In genomic region chr16:53558665-53559064, GRCh38 we compare ENCODE assay signal across 26 cellular contexts. TPM values are rescaled to one million over a fixed set of nuclear protein-coding genes. Genes with fewer than 3 reads are reported as not detected.
DNase-seq lines count a peak whose midpoint lies in the region; ATAC-seq and TF ChIP-seq lines count a peak whose summit lies in the region.
"Had no signal": no experiment of that assay in that cellular context is flagged by ENCODE, and none has a peak within 500 bp of the region (broad histone marks: within the 10 kb centered on the region; RNA-seq: fewer than 3 reads in every experiment).

No MANE protein-coding gene starts in this region.

- ATAC-seq in GM23338 (no peak), right cardiac atrium (peak; percentile 41 to 59), HG02870 (IDR thresholded peaks at IDR 0.05; ENCODE audit: unreplicated experiment) (no peak)
- no peak for ATAC-seq in stimulated activated effector memory CD8-positive, alpha-beta T cell treated with anti-CD3 and anti-CD28 coated beads, Interleukin-12 subunit alpha, Interleukin-12 subunit beta, amount 100 ng/mL, for 72 hours

- POLR2A ChIA-PET in activated CD4-positive, alpha-beta T cell treated with anti-CD3 and anti-CD28 coated beads, Interleukin-2, amount 10 ng/mL, durations not matched to agents 7 days and 5 days (lab: Charles Lee), result no interaction called here

- H3K79me2 ChIP-seq in GM23338 (replicated peaks; ENCODE audit: insufficient read depth), result no peaks in the 10 kb centered on the region

- H3K27me3 Mint-ChIP-seq in GM23338 (ENCODE audit: insufficient read depth, low read depth, poor library complexity), result peaks cover 7% of the 10 kb centered on the region
- H3K27me3 Mint-ChIP-seq in activated CD4-positive, alpha-beta T cell treated with anti-CD3 and anti-CD28 coated beads, Interleukin-2, amount 10 ng/mL, durations not matched to agents 7 days and 5 days, result no peaks in the 10 kb centered on the region
- H3K27me3 Mint-ChIP-seq: CD4-positive, alpha-beta memory T cell had no signal

- H3K27me3 ChIP-seq in GM23338 (ENCODE audit: insufficient read depth) (no peaks in the 10 kb centered on the region), right cardiac atrium (ENCODE audit: control insufficient read depth, insufficient read depth) (no peaks in the 10 kb centered on the region)

- no peak overlapping the region for H3K4me3 ChIP-seq in GM23338
- H3K4me3 ChIP-seq in right cardiac atrium (ENCODE audit: low read length), result no peak overlapping the region
- H3K4me3 ChIP-seq: HAP-1, SK-N-MC had no signal

- CTCF ChIA-PET in activated CD4-positive, alpha-beta T cell treated with anti-CD3 and anti-CD28 coated beads, Interleukin-2, amount 10 ng/mL, durations not matched to agents 7 days and 5 days (lab: Charles Lee), result interaction anchor here (0.6 to 0.9 kb wide), 2 partner anchors 9 to 151 kb away, joined by 3 to 6 read pairs; no protein-coding TSS in a partner anchor

- no peak for TF ChIP-seq CTCF in GM23338 (conservative IDR thresholded peaks at IDR 0.05; ENCODE audit: low read depth in 2 of 2)

- H2AFZ ChIP-seq in GM23338, result peak overlapping the region; percentile 74; the same call in 1 of the 2 replicates

- DNase-seq in GM23338 (ENCODE audit: low spot score), result no peak
- peak; percentile 33 for DNase-seq in NCI-H446 treated with DMSO at 0.1 percent for 48 hours (lab: John Stamatoyannopoulos, UW)
- DNase-seq in right cardiac atrium, result peak; percentile 36 to 75 (median 75)
- no peak for DNase-seq in stimulated activated effector memory CD8-positive, alpha-beta T cell treated with anti-CD3 and anti-CD28 coated beads, Interleukin-12 subunit alpha, Interleukin-12 subunit beta, amount 100 ng/mL, for 72 hours (ENCODE audit: low spot score in 2 of 2)
- DNase-seq in activated CD4-positive, alpha-beta T cell treated with anti-CD3 and anti-CD28 coated beads, Interleukin-2, amount 10 ng/mL, durations not matched to agents 7 days and 5 days, result no peak
- no peak for DNase-seq in NCI-H748 (lab: John Stamatoyannopoulos, UW; ENCODE audit: unreplicated experiment)
- DNase-seq: C1 segment of cervical spinal cord; CD4-positive, alpha-beta memory T cell; COR-L47; GOT3; HFFc6; MM.1S; NCI-H1048; NCI-H1417 treated with DMSO at 0.1 percent for 48 hours; NCI-H187; NCI-H2081 treated with DMSO at 0.1 percent for 48 hours; NCI-H2171; NCI-H226; NCI-H82; SIG-M5 had no signal

- peaks cover 9% of the 10 kb centered on the region for H3K4me1 ChIP-seq in GM23338 (ENCODE audit: insufficient read depth)
- H3K4me1 ChIP-seq in right cardiac atrium (ENCODE audit: control insufficient read depth, insufficient read depth, low read length), result no peaks in the 10 kb centered on the region

- no peaks in the 10 kb centered on the region for H3K36me3 ChIP-seq in GM23338 (ENCODE audit: insufficient read depth)
- H3K36me3 ChIP-seq: HAP-1 had no signal

- no peak overlapping the region for H3K4me3 Mint-ChIP-seq in GM23338
- H3K4me3 Mint-ChIP-seq in stimulated activated effector memory CD8-positive, alpha-beta T cell treated with anti-CD3 and anti-CD28 coated beads, Interleukin-12 subunit alpha, Interleukin-12 subunit beta, amount 100 ng/mL, for 72 hours, result no peak overlapping the region
- H3K4me3 Mint-ChIP-seq in activated CD4-positive, alpha-beta T cell treated with anti-CD3 and anti-CD28 coated beads, Interleukin-2, amount 10 ng/mL, durations not matched to agents 7 days and 5 days, result no peak overlapping the region
- H3K4me3 Mint-ChIP-seq: CD4-positive, alpha-beta memory T cell; HFFc6; IgD-negative memory B cell had no signal

- no peaks in the 10 kb centered on the region for H4K20me1 ChIP-seq in GM23338 (replicated peaks; ENCODE audit: insufficient read depth)

- WGBS in right cardiac atrium, result 61% methylated on average over 5 of the region's 5 CpGs

- H3K27ac ChIP-seq in GM23338 (ENCODE audit: low read depth), result no peak overlapping the region
- no peak overlapping the region for H3K27ac ChIP-seq in right cardiac atrium (ENCODE audit: low read length)
- H3K27ac ChIP-seq: KMS-11, RWPE1, SK-N-MC had no signal

- H3F3A ChIP-seq in GM23338 (replicated peaks; ENCODE audit: low read depth), result peaks cover 6% of the 10 kb centered on the region; the same call in 1 of the 2 replicates

- no peak overlapping the region for H3K4me2 ChIP-seq in GM23338
- H3K4me2 ChIP-seq: KMS-11 had no signal

- intact Hi-C loops in right cardiac atrium (cut with DNase I), result no loop called here

- no peak overlapping the region for H3K27ac Mint-ChIP-seq in GM23338
- H3K27ac Mint-ChIP-seq in stimulated activated effector memory CD8-positive, alpha-beta T cell treated with anti-CD3 and anti-CD28 coated beads, Interleukin-12 subunit alpha, Interleukin-12 subunit beta, amount 100 ng/mL, for 72 hours, result peak overlapping the region; percentile 67
- H3K27ac Mint-ChIP-seq in activated CD4-positive, alpha-beta T cell treated with anti-CD3 and anti-CD28 coated beads, Interleukin-2, amount 10 ng/mL, durations not matched to agents 7 days and 5 days, result no peak overlapping the region
- H3K27ac Mint-ChIP-seq: HFFc6, IgD-negative memory B cell had no signal

- H3K36me3 Mint-ChIP-seq in GM23338 (ENCODE audit: low read depth), result peaks cover 10% of the 10 kb centered on the region
- H3K36me3 Mint-ChIP-seq in stimulated activated effector memory CD8-positive, alpha-beta T cell treated with anti-CD3 and anti-CD28 coated beads, Interleukin-12 subunit alpha, Interleukin-12 subunit beta, amount 100 ng/mL, for 72 hours, result no peaks in the 10 kb centered on the region
- H3K36me3 Mint-ChIP-seq in activated CD4-positive, alpha-beta T cell treated with anti-CD3 and anti-CD28 coated beads, Interleukin-2, amount 10 ng/mL, durations not matched to agents 7 days and 5 days (ENCODE audit: low read depth), result no peaks in the 10 kb centered on the region
- H3K36me3 Mint-ChIP-seq: CD4-positive, alpha-beta memory T cell had no signal

- no peaks in the 10 kb centered on the region for H3K9me3 ChIP-seq in right cardiac atrium (ENCODE audit: control insufficient read depth, low read length)
- H3K9me3 ChIP-seq: HAP-1 had no signal

- peaks cover 36% of the 10 kb centered on the region for H3K4me1 Mint-ChIP-seq in GM23338
- H3K4me1 Mint-ChIP-seq in stimulated activated effector memory CD8-positive, alpha-beta T cell treated with anti-CD3 and anti-CD28 coated beads, Interleukin-12 subunit alpha, Interleukin-12 subunit beta, amount 100 ng/mL, for 72 hours, result no peaks in the 10 kb centered on the region
- H3K4me1 Mint-ChIP-seq in activated CD4-positive, alpha-beta T cell treated with anti-CD3 and anti-CD28 coated beads, Interleukin-2, amount 10 ng/mL, durations not matched to agents 7 days and 5 days, result no peaks in the 10 kb centered on the region
- H3K4me1 Mint-ChIP-seq: CD4-positive, alpha-beta memory T cell; IgD-negative memory B cell had no signal

- peaks cover 12% of the 10 kb centered on the region for H3K9me2 ChIP-seq in GM23338 (ENCODE audit: insufficient read depth)

- H3K9me3 Mint-ChIP-seq in GM23338, result peaks cover 12% of the 10 kb centered on the region; the same call in 2 of the 3 replicates
- no peaks in the 10 kb centered on the region for H3K9me3 Mint-ChIP-seq in stimulated activated effector memory CD8-positive, alpha-beta T cell treated with anti-CD3 and anti-CD28 coated beads, Interleukin-12 subunit alpha, Interleukin-12 subunit beta, amount 100 ng/mL, for 72 hours
- H3K9me3 Mint-ChIP-seq in activated CD4-positive, alpha-beta T cell treated with anti-CD3 and anti-CD28 coated beads, Interleukin-2, amount 10 ng/mL, durations not matched to agents 7 days and 5 days, result no peaks in the 10 kb centered on the region
- H3K9me3 Mint-ChIP-seq: CD4-positive, alpha-beta memory T cell; HFFc6; IgD-negative memory B cell had no signal

TF ChIP-seq in GM23338, 12 proteins besides CTCF, POLR2A, EP300 and RAD21:
- TF ChIP-seq POLR2AphosphoS5 (IDR thresholded peaks at IDR 0.05; ENCODE audit: low read depth) (no peak), NANOG (IDR thresholded peaks at IDR 0.05; ENCODE audit: borderline replicate concordance) (no peak), CREB1 (CRISPR knock-in tag; IDR thresholded peaks at IDR 0.05; ENCODE audit: low read depth) (no peak)

RNA-seq across cellular contexts. Expression of gene AKTIP, which starts 55.7 kb away (rescaled TPM):
- total RNA-seq in GM23338 (2014; rRNA removed; shearing (Covaris generic)), result 14.7 and 21.6 TPM in 2 replicates
- polyA plus RNA-seq in GM23338 (2016; fragmentation: Nextera tagmentation; extraction: Ambion mirVana) (15.2 and 17.3 TPM in 2 replicates), right cardiac atrium (49.5 TPM)
- total RNA-seq in right cardiac atrium, result 10 to 100 TPM; 68.1 to 74.7 (median 70.5) TPM
- total RNA-seq in activated CD4-positive, alpha-beta T cell treated with anti-CD3 and anti-CD28 coated beads, Interleukin-2, amount 10 ng/mL, durations not matched to agents 7 days and 5 days, result 10 to 100 TPM; 57.9 to 61.3 TPM

Comparison
In these comparisons a context has a peak if more than half of its experiments do, and no peak if none do; other contexts are left out.
1. ATAC-seq: peak in right cardiac atrium (2 of 2); none in GM23338 (single experiment), stimulated activated effector memory CD8-positive, alpha-beta T cell treated with anti-CD3 and anti-CD28 coated beads, Interleukin-12 subunit alpha, Interleukin-12 subunit beta, amount 100 ng/mL, for 72 hours (single experiment) and HG02870 (single experiment).
2. DNase-seq: peak in NCI-H446 treated with DMSO at 0.1 percent for 48 hours (single experiment) and right cardiac atrium (3 of 3); none in GM23338 (single experiment), stimulated activated effector memory CD8-positive, alpha-beta T cell treated with anti-CD3 and anti-CD28 coated beads, Interleukin-12 subunit alpha, Interleukin-12 subunit beta, amount 100 ng/mL, for 72 hours (0 of 2), activated CD4-positive, alpha-beta T cell treated with anti-CD3 and anti-CD28 coated beads, Interleukin-2, amount 10 ng/mL, durations not matched to agents 7 days and 5 days (single experiment) and NCI-H748 (single experiment).